In the genomic region with DNA sequence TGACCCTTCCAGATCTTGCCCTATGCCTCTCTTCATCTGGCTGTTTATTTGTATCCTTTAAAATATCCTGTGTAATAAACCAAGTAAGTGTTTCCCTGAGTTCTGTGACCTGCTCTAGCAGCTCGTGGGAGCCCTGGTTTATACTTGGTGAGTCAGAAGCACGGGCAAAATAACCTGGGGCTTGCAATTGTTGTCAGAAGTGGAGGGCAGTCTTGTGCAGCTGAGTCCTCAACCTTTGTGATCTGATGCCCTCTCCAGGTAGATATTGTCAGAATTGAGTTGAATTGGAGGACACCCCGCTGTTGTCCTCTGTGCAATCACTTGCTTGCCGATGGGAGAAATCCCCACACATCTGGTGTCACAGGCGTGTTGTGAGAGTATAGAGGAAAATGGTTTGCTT, we compare ENCODE assay signal across 25 cellular contexts.
A peak's percentile ranks its signal among the peaks of the same experiment; 100 is the strongest.
DNase-seq lines count a peak whose midpoint lies in the region; ATAC-seq and TF ChIP-seq lines count a peak whose summit lies in the region.
"Had no signal": no experiment of that assay in that cellular context is flagged by ENCODE, and none has a peak within 500 bp of the region (broad histone marks: within the 10 kb centered on the region; RNA-seq: fewer than 3 reads in every experiment).

No MANE protein-coding gene starts in this region.

- WGBS in tibial nerve, 2 donors: 70 to 73% methylated on average over 5 of the region's 5 CpGs

- peaks cover 3% of the 10 kb centered on the region; the same call in 2 of the 3 replicates for H3K36me3 Mint-ChIP-seq in GM23338 (ENCODE audit: low read depth)
- H3K36me3 Mint-ChIP-seq in activated CD4-positive, alpha-beta memory T cell treated with anti-CD3 and anti-CD28 coated beads for 36 hours: no peaks in the 10 kb centered on the region

- H4K20me1 ChIP-seq in GM23338 (replicated peaks; ENCODE audit: insufficient read depth): no peaks in the 10 kb centered on the region

- no peak overlapping the region for H3K4me2 ChIP-seq in GM23338

- no peaks in the 10 kb centered on the region for H3F3A ChIP-seq in GM23338 (replicated peaks; ENCODE audit: low read depth)

- no peaks in the 10 kb centered on the region for H3K79me2 ChIP-seq in GM23338 (replicated peaks; ENCODE audit: insufficient read depth)

- H3K4me3 Mint-ChIP-seq in GM23338: no peak overlapping the region
- no peak overlapping the region for H3K4me3 Mint-ChIP-seq in activated CD4-positive, alpha-beta memory T cell treated with anti-CD3 and anti-CD28 coated beads for 36 hours
- H3K4me3 Mint-ChIP-seq: activated naive CD8-positive, alpha-beta T cell treated with anti-CD3 and anti-CD28 coated beads, Interleukin-2, amount 50 U/mL, for 24 hours; CD4-positive, alpha-beta T cell; effector memory CD8-positive, alpha-beta T cell; natural killer cell; stimulated activated naive CD8-positive, alpha-beta T cell treated with anti-CD3 and anti-CD28 coated beads, Interleukin-15, amount 100 ng/mL, for 72 hours; T-helper 17 cell had no signal

- no peak for ATAC-seq in GM23338
- ATAC-seq: activated naive CD8-positive, alpha-beta T cell treated with anti-CD3 and anti-CD28 coated beads, Interleukin-2, amount 50 U/mL, for 24 hours; effector memory CD8-positive, alpha-beta T cell; left colon; natural killer cell; right cardiac atrium; stimulated activated naive CD8-positive, alpha-beta T cell treated with anti-CD3 and anti-CD28 coated beads, Interleukin-15, amount 100 ng/mL, for 72 hours; T-helper 17 cell had no signal

- TF ChIP-seq EP300 in Ishikawa (IDR thresholded peaks at IDR 0.05; ENCODE audit: borderline replicate concordance) (no peak), tibial nerve (IDR thresholded peaks at IDR 0.05) (no peak)

- H3K9me2 ChIP-seq in GM23338 (ENCODE audit: insufficient read depth): peaks cover 12% of the 10 kb centered on the region; the same call in 1 of the 2 replicates

- no peak for TF ChIP-seq POLR2A in tibial nerve (IDR thresholded peaks at IDR 0.05)

- H3K4me3 ChIP-seq in GM23338: no peak overlapping the region
- no peak overlapping the region for H3K4me3 ChIP-seq in tibial nerve
- H3K4me3 ChIP-seq in BE2C (ENCODE audit: low read depth, low read length): no peak overlapping the region
- H3K4me3 ChIP-seq: colonic mucosa, ovary, transverse colon had no signal

- CTCF ChIA-PET in activated CD4-positive, alpha-beta memory T cell treated with anti-CD3 and anti-CD28 coated beads for 36 hours (lab: Charles Lee): no interaction called here

- DNase-seq in GM23338 (ENCODE audit: low spot score) (no peak), iPS-NIHi7 (ENCODE audit: extremely low spot score) (peak; percentile 23), tibial nerve (ENCODE audit: low spot score in 2 of 2) (no peak), NCI-H510A (lab: John Stamatoyannopoulos, UW) (no peak), BE2C (no peak)
- DNase-seq in activated CD4-positive, alpha-beta memory T cell treated with anti-CD3 and anti-CD28 coated beads for 36 hours: no peak
- DNase-seq: activated CD4-positive, alpha-beta T cell treated with anti-CD3 and anti-CD28 coated beads, Interleukin-2, amount 50 U/mL, for 4 hours; activated effector memory CD4-positive, alpha-beta T cell treated with anti-CD3 and anti-CD28 coated beads, Interleukin-2, amount 50 U/mL, for 16 hours; activated naive CD8-positive, alpha-beta T cell treated with anti-CD3 and anti-CD28 coated beads, Interleukin-2, amount 50 U/mL, for 24 hours; CD4-positive, alpha-beta T cell; colonic mucosa; DMS 273 treated with DMSO at 0.1 percent for 48 hours; effector memory CD8-positive, alpha-beta T cell; left colon; natural killer cell; NCI-H146; NCI-H82; ovary; right cardiac atrium; stimulated activated CD4-positive, alpha-beta T cell treated with anti-CD3 and anti-CD28 coated beads, Interleukin-4, amount 100 ng/mL, for 24 hours; stimulated activated naive CD8-positive, alpha-beta T cell treated with anti-CD3 and anti-CD28 coated beads, Interleukin-15, amount 100 ng/mL, for 72 hours; T-helper 17 cell; transverse colon had no signal

- H3K27me3 ChIP-seq in GM23338 (ENCODE audit: insufficient read depth): no peaks in the 10 kb centered on the region
- H3K27me3 ChIP-seq in tibial nerve: no peaks in the 10 kb centered on the region
- H3K27me3 ChIP-seq in BE2C: no peaks in the 10 kb centered on the region
- H3K27me3 ChIP-seq: colonic mucosa, ovary, transverse colon had no signal

- peak; percentile 55; the same call in 1 of the 2 replicates for TF ChIP-seq RAD21 in Ishikawa (IDR thresholded peaks at IDR 0.05; ENCODE audit: low read depth)

- H3K27me3 Mint-ChIP-seq in GM23338 (ENCODE audit: insufficient read depth, low read depth, poor library complexity): no peaks in the 10 kb centered on the region
- H3K27me3 Mint-ChIP-seq in activated CD4-positive, alpha-beta memory T cell treated with anti-CD3 and anti-CD28 coated beads for 36 hours: no peaks in the 10 kb centered on the region
- H3K27me3 Mint-ChIP-seq: activated naive CD8-positive, alpha-beta T cell treated with anti-CD3 and anti-CD28 coated beads, Interleukin-2, amount 50 U/mL, for 24 hours; CD4-positive, alpha-beta T cell; effector memory CD8-positive, alpha-beta T cell; stimulated activated naive CD8-positive, alpha-beta T cell treated with anti-CD3 and anti-CD28 coated beads, Interleukin-15, amount 100 ng/mL, for 72 hours; T-helper 17 cell had no signal

- peaks cover 2% of the 10 kb centered on the region for H3K9me3 Mint-ChIP-seq in GM23338
- H3K9me3 Mint-ChIP-seq in activated CD4-positive, alpha-beta memory T cell treated with anti-CD3 and anti-CD28 coated beads for 36 hours: no peaks in the 10 kb centered on the region
- H3K9me3 Mint-ChIP-seq: activated naive CD8-positive, alpha-beta T cell treated with anti-CD3 and anti-CD28 coated beads, Interleukin-2, amount 50 U/mL, for 24 hours had no signal

- H3K9me3 ChIP-seq in tibial nerve: no peaks in the 10 kb centered on the region
- H3K9me3 ChIP-seq in BE2C: no peaks in the 10 kb centered on the region
- H3K9me3 ChIP-seq: colonic mucosa, ovary, transverse colon had no signal

- H3K4me1 ChIP-seq in GM23338 (ENCODE audit: insufficient read depth) (peaks cover 7% of the 10 kb centered on the region), tibial nerve (no peaks in the 10 kb centered on the region), BE2C (peaks cover 3% of the 10 kb centered on the region; the same call in 1 of the 2 replicates)
- H3K4me1 ChIP-seq: colonic mucosa, transverse colon had no signal

- intact Hi-C loops in activated CD4-positive, alpha-beta memory T cell treated with anti-CD3 and anti-CD28 coated beads for 36 hours (cut with micrococcal nuclease): no loop called here

- peaks cover 4% of the 10 kb centered on the region; the same call in 2 of the 3 replicates for H3K4me1 Mint-ChIP-seq in GM23338
- no peaks in the 10 kb centered on the region for H3K4me1 Mint-ChIP-seq in activated CD4-positive, alpha-beta memory T cell treated with anti-CD3 and anti-CD28 coated beads for 36 hours (ENCODE audit: low read depth)
- H3K4me1 Mint-ChIP-seq: activated naive CD8-positive, alpha-beta T cell treated with anti-CD3 and anti-CD28 coated beads, Interleukin-2, amount 50 U/mL, for 24 hours; natural killer cell; stimulated activated naive CD8-positive, alpha-beta T cell treated with anti-CD3 and anti-CD28 coated beads, Interleukin-15, amount 100 ng/mL, for 72 hours; T-helper 17 cell had no signal

- H3K27ac ChIP-seq in GM23338 (ENCODE audit: low read depth): no peak overlapping the region
- H3K27ac ChIP-seq in VCaP: no peak overlapping the region
- H3K27ac ChIP-seq in tibial nerve: no peak overlapping the region
- H3K27ac ChIP-seq: colonic mucosa, ovary, transverse colon had no signal

- TF ChIP-seq CTCF in GM23338 (conservative IDR thresholded peaks at IDR 0.05; ENCODE audit: low read depth in 2 of 2) (peak in 1 of 2 experiments; percentile 26; a peak in 2 of 4 replicates), VCaP (conservative IDR thresholded peaks at IDR 0.05) (peak; percentile 14; the same call in 1 of the 2 replicates), tibial nerve (IDR thresholded peaks at IDR 0.05) (no peak), BE2C (IDR thresholded peaks at IDR 0.05; ENCODE audit: low read depth, low read length) (no peak)

- peak overlapping the region; percentile 66; the same call in 1 of the 2 replicates for H2AFZ ChIP-seq in GM23338

- POLR2A ChIA-PET in activated CD4-positive, alpha-beta memory T cell treated with anti-CD3 and anti-CD28 coated beads for 36 hours (lab: Charles Lee): no interaction called here

- H3K36me3 ChIP-seq in GM23338 (ENCODE audit: insufficient read depth) (no peaks in the 10 kb centered on the region), tibial nerve (no peaks in the 10 kb centered on the region), BE2C (no peaks in the 10 kb centered on the region)
- H3K36me3 ChIP-seq: colonic mucosa, ovary, transverse colon had no signal

- no peak overlapping the region for H3K27ac Mint-ChIP-seq in GM23338
- no peak overlapping the region for H3K27ac Mint-ChIP-seq in activated CD4-positive, alpha-beta memory T cell treated with anti-CD3 and anti-CD28 coated beads for 36 hours
- H3K27ac Mint-ChIP-seq: activated naive CD8-positive, alpha-beta T cell treated with anti-CD3 and anti-CD28 coated beads, Interleukin-2, amount 50 U/mL, for 24 hours; CD4-positive, alpha-beta T cell; effector memory CD8-positive, alpha-beta T cell; natural killer cell; stimulated activated naive CD8-positive, alpha-beta T cell treated with anti-CD3 and anti-CD28 coated beads, Interleukin-15, amount 100 ng/mL, for 72 hours; T-helper 17 cell had no signal

TF ChIP-seq in Ishikawa, 13 proteins besides CTCF, POLR2A, EP300 and RAD21 (continues in another document):
- TF ChIP-seq NFIC (IDR thresholded peaks at IDR 0.05): no peak
- TF ChIP-seq YY1 (IDR thresholded peaks at IDR 0.05; ENCODE audit: low read depth): no peak
- TF ChIP-seq TCF12 (IDR thresholded peaks at IDR 0.05; ENCODE audit: low read depth): no peak
- no peak for TF ChIP-seq TEAD4 (IDR thresholded peaks at IDR 0.05)
